ENCODE assay signal across 23 cellular contexts in the genomic region with DNA sequence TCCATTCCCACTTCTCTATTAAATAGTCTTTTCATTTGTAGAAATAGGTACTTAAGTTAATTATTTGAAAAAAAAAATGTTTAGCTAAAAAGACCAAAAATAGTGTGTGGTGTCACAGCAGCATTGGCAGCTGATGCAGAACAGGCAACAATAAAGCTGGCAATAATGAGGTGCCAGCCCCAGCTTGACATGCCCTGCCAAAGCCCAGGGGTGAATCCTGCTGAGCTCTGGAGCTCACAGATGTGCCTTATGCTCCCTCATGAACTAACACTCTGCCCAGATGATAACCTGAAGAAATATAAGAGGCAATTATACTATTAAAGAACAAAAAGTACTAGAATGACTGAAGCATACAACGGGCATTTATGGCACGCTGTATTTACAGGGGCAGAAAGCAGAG.
DNase-seq lines count a peak whose midpoint lies in the region; ATAC-seq and TF ChIP-seq lines count a peak whose summit lies in the region.
"Had no signal": no experiment of that assay in that cellular context is flagged by ENCODE, and none has a peak within 500 bp of the region (broad histone marks: within the 10 kb centered on the region; RNA-seq: fewer than 3 reads in every experiment).

No MANE protein-coding gene starts in this region.

- H3K27me3 ChIP-seq in gastrocnemius medialis: no peaks in the 10 kb centered on the region
- H3K27me3 ChIP-seq: esophagus squamous epithelium, SJCRH30, upper lobe of left lung had no signal

- in situ Hi-C loops in gastrocnemius medialis (cut with MboI; ENCODE audit: low sequenced_read_pairs in 4 of 4): no loop called here

- peaks cover 24 to 26% of the 10 kb centered on the region in 2 donors for H3K4me1 ChIP-seq in gastrocnemius medialis
- H3K4me1 ChIP-seq: esophagus squamous epithelium, SJCRH30, upper lobe of left lung had no signal

- no peaks in the 10 kb centered on the region for H3K9me3 ChIP-seq in gastrocnemius medialis
- H3K9me3 ChIP-seq: esophagus squamous epithelium, SJCRH30, upper lobe of left lung had no signal

- no peak for TF ChIP-seq POLR2A in gastrocnemius medialis (IDR thresholded peaks at IDR 0.05)
- TF ChIP-seq POLR2A in GM18505 (IDR thresholded peaks at IDR 0.05; ENCODE audit: borderline replicate concordance, extremely low read depth, insufficient read depth, insufficient read length): no peak

- H3K36me3 ChIP-seq in gastrocnemius medialis: no peaks in the 10 kb centered on the region
- H3K36me3 ChIP-seq: esophagus squamous epithelium, SJCRH30, upper lobe of left lung had no signal

- DNase-seq in NCI-H1417 (lab: John Stamatoyannopoulos, UW) (peak in 2 of 3 experiments; percentile 66 to 85), NCI-H446 (lab: John Stamatoyannopoulos, UW) (peak; percentile 47 to 85), globus pallidus (ENCODE audit: low spot score) (peak; percentile 73), gastrocnemius medialis (peak in 1 of 2 donors; percentile 36), SW 1271 (lab: John Stamatoyannopoulos, UW) (no peak)
- DNase-seq: activated CD8-positive, alpha-beta T cell treated with anti-CD3 and anti-CD28 coated beads, Interleukin-2, amount 10 ng/mL, durations not matched to agents 7 days and 5 days; activated naive CD4-positive, alpha-beta T cell treated with anti-CD3 and anti-CD28 coated beads for 36 hours; activated T-cell treated with anti-CD3 and anti-CD28 coated beads, Interleukin-2, amount 50 U/mL, for 24 hours; aorta; cerebellar nuclear complex; effector CD8-positive, alpha-beta T cell; esophagus squamous epithelium; mammary epithelial cell; naive thymus-derived CD4-positive, alpha-beta T cell; NCI-H146; OCI-M1; SJCRH30; stimulated activated CD4-positive, alpha-beta T cell treated with anti-CD3 and anti-CD28 coated beads, Interleukin-1b, Interleukin-23, amount 100 ng/mL, for 48 hours; stimulated activated naive CD8-positive, alpha-beta T cell treated with anti-CD3 and anti-CD28 coated beads, Interleukin-15, Interleukin-2, amounts not matched to agents 100 U/mL and 50 U/mL, for 24 hours; upper lobe of left lung had no signal

- peak overlapping the region in 2 of 4 donors; percentile 0 to 4 for H3K27ac ChIP-seq in gastrocnemius medialis
- H3K27ac ChIP-seq: esophagus squamous epithelium, SJCRH30, upper lobe of left lung had no signal

- TF ChIP-seq CTCF in gastrocnemius medialis (IDR thresholded peaks at IDR 0.05 in 4 of 5, conservative IDR thresholded peaks at IDR 0.05 in 1 of 5): no peak

- ATAC-seq in gastrocnemius medialis: peak; percentile 39 to 71
- ATAC-seq in HG03095 (IDR thresholded peaks at IDR 0.05; ENCODE audit: unreplicated experiment): no peak
- ATAC-seq in GM18505 (IDR thresholded peaks at IDR 0.05; ENCODE audit: unreplicated experiment): no peak
- ATAC-seq: activated CD8-positive, alpha-beta T cell treated with anti-CD3 and anti-CD28 coated beads, Interleukin-2, amount 10 ng/mL, durations not matched to agents 7 days and 5 days; naive thymus-derived CD4-positive, alpha-beta T cell; stimulated activated naive CD8-positive, alpha-beta T cell treated with anti-CD3 and anti-CD28 coated beads, Interleukin-15, Interleukin-2, amounts not matched to agents 100 U/mL and 50 U/mL, for 24 hours; WTC11 had no signal

- intact Hi-C loops in gastrocnemius medialis (cut with DNase I; ENCODE audit: low total_unique reads): loop anchor here (5.0 kb wide), 1 partner anchor 39 kb away; no protein-coding TSS in a partner anchor

- no peak overlapping the region for H3K4me3 ChIP-seq in gastrocnemius medialis
- H3K4me3 ChIP-seq: esophagus squamous epithelium, SJCRH30, upper lobe of left lung had no signal

Comparison
In these comparisons a context has a peak if more than half of its experiments do, and no peak if none do; other contexts are left out.
1. DNase-seq: peak in NCI-H1417 (2 of 3), NCI-H446 (2 of 2) and globus pallidus (single experiment); none in SW 1271 (0 of 2).
2. ATAC-seq: peak in gastrocnemius medialis (2 of 2); none in HG03095 (single experiment) and GM18505 (single experiment).